In genomic region chr2:80326861-80327260, GRCh38 we compare ENCODE assay signal across 20 cellular contexts. TPM values are rescaled to one million over a fixed set of nuclear protein-coding genes. Genes with fewer than 3 reads are reported as not detected.
A peak's percentile ranks its signal among the peaks of the same experiment; 100 is the strongest.
DNase-seq lines count a peak whose midpoint lies in the region; ATAC-seq and TF ChIP-seq lines count a peak whose summit lies in the region.
"Had no signal": no experiment of that assay in that cellular context is flagged by ENCODE, and none has a peak within 500 bp of the region (broad histone marks: within the 10 kb centered on the region; RNA-seq: fewer than 3 reads in every experiment).

No MANE protein-coding gene starts in this region.

- no peak for ATAC-seq in stimulated activated naive CD8-positive, alpha-beta T cell treated with anti-CD3 and anti-CD28 coated beads, Interleukin-15, Interleukin-2, amounts not matched to agents 100 U/mL and 50 U/mL, for 24 hours
- ATAC-seq in HG02973 (IDR thresholded peaks at IDR 0.05; ENCODE audit: unreplicated experiment) = no peak
- ATAC-seq: A549 had no signal

- TF ChIP-seq EP300 in SK-N-SH (IDR thresholded peaks at IDR 0.05; ENCODE audit: borderline replicate concordance in 1 of 2, low read depth in 1 of 2, low read length in 1 of 2) = no peak

- CTCF ChIA-PET in SK-N-SH (lab: Yijun Ruan, JAX) = interaction anchor here (0.9 to 6.9 kb wide), 15 partner anchors 12 to 394 kb away, joined by 3 to 179 read pairs (median 4); no protein-coding TSS in a partner anchor

- H3K4me1 Mint-ChIP-seq in neural progenitor cell = peaks cover 28% of the 10 kb centered on the region
- H3K4me1 Mint-ChIP-seq: CD14-positive monocyte; CD8-positive, alpha-beta memory T cell had no signal

- no peaks in the 10 kb centered on the region for H3K9me3 Mint-ChIP-seq in neural progenitor cell

- TF ChIP-seq RAD21 in SK-N-SH (IDR thresholded peaks at IDR 0.05; ENCODE audit: low read length) = no peak

- H3K9me3 ChIP-seq in BLaER1 (no peaks in the 10 kb centered on the region), SK-N-SH (no peaks in the 10 kb centered on the region), neural progenitor cell (ENCODE audit: low read depth) (no peaks in the 10 kb centered on the region)
- H3K9me3 ChIP-seq: A549 had no signal

- no peak overlapping the region for H3K4me3 ChIP-seq in BLaER1
- no peak overlapping the region for H3K4me3 ChIP-seq in SK-N-SH (ENCODE audit: low read depth in 2 of 2, low read length in 1 of 2)
- no peak overlapping the region for H3K4me3 ChIP-seq in neural progenitor cell
- H3K4me3 ChIP-seq: A549, GM12878, GM23248 had no signal

- no peak overlapping the region for H3K4me3 Mint-ChIP-seq in neural progenitor cell
- H3K4me3 Mint-ChIP-seq: CD14-positive monocyte; CD8-positive, alpha-beta memory T cell had no signal

- H3K79me2 ChIP-seq in SK-N-SH (ENCODE audit: insufficient read depth) = no peaks in the 10 kb centered on the region
- H3K79me2 ChIP-seq in neural progenitor cell (ENCODE audit: low read depth) = no peaks in the 10 kb centered on the region

- peaks cover 16% of the 10 kb centered on the region for H3K27me3 ChIP-seq in BLaER1
- no peaks in the 10 kb centered on the region for H3K27me3 ChIP-seq in SK-N-SH (ENCODE audit: insufficient read depth)
- no peaks in the 10 kb centered on the region for H3K27me3 ChIP-seq in neural progenitor cell

- H3K9ac ChIP-seq in BLaER1 = no peak overlapping the region
- H3K9ac ChIP-seq in SK-N-SH = no peak overlapping the region
- H3K9ac ChIP-seq in neural progenitor cell = no peak overlapping the region
- H3K9ac ChIP-seq: GM23248 had no signal

- H3K4me2 ChIP-seq in BLaER1 = peak overlapping the region; percentile 33
- H3K4me2 ChIP-seq in SK-N-SH = no peak overlapping the region
- no peak overlapping the region for H3K4me2 ChIP-seq in neural progenitor cell
- H3K4me2 ChIP-seq: A549 had no signal

- no peaks in the 10 kb centered on the region for H3K36me3 Mint-ChIP-seq in neural progenitor cell
- H3K36me3 Mint-ChIP-seq: CD14-positive monocyte; CD8-positive, alpha-beta memory T cell had no signal

- H2AFZ ChIP-seq in SK-N-SH (ENCODE audit: low read depth) = 0 out of 2 replicates have a peak overlapping the region, but pooled peaks have one; percentile 17
- no peak overlapping the region for H2AFZ ChIP-seq in neural progenitor cell (replicated peaks)
- H2AFZ ChIP-seq: GM23248 had no signal

- WGBS in SK-N-SH (ENCODE audit: low lambda C conversion rate) = 74% methylated on average over 1 of the region's 1 CpG

- TF ChIP-seq CTCF in SK-N-SH (IDR thresholded peaks at IDR 0.05) (no peak), neural progenitor cell (IDR thresholded peaks at IDR 0.05) (no peak)

- H3K27me3 Mint-ChIP-seq in neural progenitor cell (ENCODE audit: insufficient read depth, low read depth) = peaks cover 6% of the 10 kb centered on the region

- H3K27ac ChIP-seq in BLaER1 = no peak overlapping the region
- no peak overlapping the region for H3K27ac ChIP-seq in SK-N-SH (ENCODE audit: low read depth in 2 of 2, low read length in 1 of 2)
- peak overlapping the region; percentile 5 for H3K27ac ChIP-seq in neural progenitor cell
- H3K27ac ChIP-seq: 22Rv1, A549, GM23248 had no signal

- no peak for DNase-seq in SK-N-SH
- DNase-seq in left kidney (ENCODE audit: low read depth, low spot score) = peak; percentile 38
- DNase-seq in neural progenitor cell (ENCODE audit: low spot score) = no peak
- no peak for DNase-seq in stimulated activated naive CD8-positive, alpha-beta T cell treated with anti-CD3 and anti-CD28 coated beads, Interleukin-15, Interleukin-2, amounts not matched to agents 100 U/mL and 50 U/mL, for 24 hours
- DNase-seq in NCI-H146 (lab: John Stamatoyannopoulos, UW) = no peak
- no peak for DNase-seq in activated gamma-delta T cell treated with Interleukin-2 at 50 U/mL for 16 hours
- DNase-seq: CD8-positive, alpha-beta memory T cell; COR-L47; DND-41; EL; HCEC 1CT had no signal

- peaks cover 50% of the 10 kb centered on the region for H3K4me1 ChIP-seq in BLaER1
- H3K4me1 ChIP-seq in SK-N-SH (ENCODE audit: control insufficient read depth in 1 of 2, insufficient read depth in 2 of 2, low read depth in 1 of 2, low read length in 1 of 2) = peaks cover 0 to 9% of the 10 kb centered on the region in 2 experiments; a peak in 2 of 4 replicates
- H3K4me1 ChIP-seq in neural progenitor cell = peaks cover 42% of the 10 kb centered on the region
- H3K4me1 ChIP-seq: A549 had no signal

- no peaks in the 10 kb centered on the region for H4K20me1 ChIP-seq in BLaER1
- H4K20me1 ChIP-seq in SK-N-SH (ENCODE audit: insufficient read depth) = no peaks in the 10 kb centered on the region
- H4K20me1 ChIP-seq in neural progenitor cell (ENCODE audit: low read depth) = no peaks in the 10 kb centered on the region

- H3K27ac Mint-ChIP-seq in neural progenitor cell = no peak overlapping the region
- H3K27ac Mint-ChIP-seq: CD14-positive monocyte; CD8-positive, alpha-beta memory T cell had no signal

- POLR2A ChIA-PET in SK-N-SH (lab: Yijun Ruan, JAX) = no interaction called here

- H3F3A ChIP-seq in SK-N-SH (replicated peaks; ENCODE audit: insufficient read depth) = no peaks in the 10 kb centered on the region
- peaks cover 10% of the 10 kb centered on the region for H3F3A ChIP-seq in neural progenitor cell (ENCODE audit: low read depth)

- H3K36me3 ChIP-seq in BLaER1 (no peaks in the 10 kb centered on the region), SK-N-SH (replicated peaks in 1 of 2; ENCODE audit: control insufficient read depth in 1 of 2, insufficient read depth in 2 of 2, low read length in 1 of 2) (no peaks in the 10 kb centered on the region), neural progenitor cell (no peaks in the 10 kb centered on the region)

- no peaks in the 10 kb centered on the region for H3K9me2 ChIP-seq in SK-N-SH

TF ChIP-seq in SK-N-SH, 30 proteins besides CTCF, POLR2A, EP300 and RAD21 (continues in another document):
- no peak for TF ChIP-seq NRF1 (IDR thresholded peaks at IDR 0.05; ENCODE audit: low read depth, low read length)
- no peak for TF ChIP-seq RCOR1 (IDR thresholded peaks at IDR 0.05; ENCODE audit: low read length)
- no peak for TF ChIP-seq TAF1 (IDR thresholded peaks at IDR 0.05; ENCODE audit: borderline replicate concordance, low read depth, low read length)
- no peak for TF ChIP-seq USF1 (IDR thresholded peaks at IDR 0.05; ENCODE audit: borderline replicate concordance, low read depth)
- no peak for TF ChIP-seq GATA2 (CRISPR knock-in tag; IDR thresholded peaks at IDR 0.05)
- no peak for TF ChIP-seq SIN3A (IDR thresholded peaks at IDR 0.05; ENCODE audit: borderline replicate concordance, low read depth, low read length)
- TF ChIP-seq USF2 (IDR thresholded peaks at IDR 0.05; ENCODE audit: borderline replicate concordance, low read depth, low read length) = no peak
- TF ChIP-seq ELF1 (IDR thresholded peaks at IDR 0.05) = no peak
- TF ChIP-seq RXRA (IDR thresholded peaks at IDR 0.05; ENCODE audit: borderline replicate concordance, low read depth) = no peak
- TF ChIP-seq IRF3 (IDR thresholded peaks at IDR 0.05; ENCODE audit: low read depth, low read length) = no peak
- TF ChIP-seq SMC3 (IDR thresholded peaks at IDR 0.05; ENCODE audit: low read depth, low read length) = no peak
- no peak for TF ChIP-seq MAX (IDR thresholded peaks at IDR 0.05; ENCODE audit: low read depth)
- no peak for TF ChIP-seq YY1 (IDR thresholded peaks at IDR 0.05; ENCODE audit: low read depth)
- no peak for TF ChIP-seq GABPA (IDR thresholded peaks at IDR 0.05; ENCODE audit: low read depth)
- TF ChIP-seq POLR2AphosphoS5 (IDR thresholded peaks at IDR 0.05; ENCODE audit: low read depth, low read length) = no peak

RNA-seq across cellular contexts. Expression of gene LRRTM1, which starts 22.3 kb away (rescaled TPM):
- polyA plus RNA-seq in SK-N-SH (2012; rRNA removed) = 1.1 and 1.6 TPM in 2 replicates
- polyA plus RNA-seq in SK-N-SH (2012; cell fraction: cytosol; rRNA removed) = 0.73 and 0.83 TPM in 2 replicates
- polyA plus RNA-seq in SK-N-SH (2012; cell fraction: nucleus; rRNA removed) = 2.5 TPM in 2 replicates
- 0.84 TPM in 1 of 2 replicates, not detected in the other for total RNA-seq in neural progenitor cell (ENCODE audit: low replicate concordance)
- total RNA-seq: CD8-positive, alpha-beta memory T cell; GM12878; GM23248; IMR-90 had no signal
- polyA plus RNA-seq: A549; BJ; CD14-positive monocyte; CD8-positive, alpha-beta memory T cell; GM12878; GM23248; IMR-90 had no signal
